ENCODE assay signal across 22 cellular contexts in the genomic region with DNA sequence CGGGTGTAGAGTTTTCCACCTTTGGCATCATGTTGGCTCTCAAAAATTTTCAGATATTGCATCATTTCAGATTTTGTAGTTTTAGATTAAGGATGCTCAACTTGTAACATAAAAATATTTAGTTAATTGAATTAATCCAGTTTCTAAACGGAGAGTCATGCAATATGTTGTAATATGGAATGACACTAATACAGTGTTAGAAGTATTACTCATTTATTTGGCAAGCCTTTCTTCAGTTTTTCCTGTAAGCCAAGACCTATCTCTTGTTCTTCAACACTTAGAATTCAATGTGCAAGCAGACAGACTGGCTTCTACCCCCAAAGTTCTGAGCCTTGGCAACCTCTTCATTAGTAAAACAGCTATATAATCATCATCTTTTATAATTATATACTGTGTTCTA.
A peak's percentile ranks its signal among the peaks of the same experiment; 100 is the strongest.
DNase-seq lines count a peak whose midpoint lies in the region.
"Had no signal": no experiment of that assay in that cellular context is flagged by ENCODE, and none has a peak within 500 bp of the region (broad histone marks: within the 10 kb centered on the region; RNA-seq: fewer than 3 reads in every experiment).

No MANE protein-coding gene starts in this region.

- H3K4me3 ChIP-seq in adipocyte (ENCODE audit: low read length): no peak overlapping the region
- H3K4me3 ChIP-seq: GM12878, SJSA1 had no signal

- DNase-seq in AG08395 (ENCODE audit: low spot score): peak; percentile 7
- peak; percentile 10 for DNase-seq in GM04504 (ENCODE audit: low read depth)
- peak; percentile 9 for DNase-seq in adipocyte (ENCODE audit: low read depth)
- peak; percentile 51 for DNase-seq in fibroblast of peridontal ligament (ENCODE audit: extremely low read depth)
- no peak for DNase-seq in NCI-H2029 treated with DMSO at 0.1 percent for 48 hours (lab: John Stamatoyannopoulos, UW)
- no peak for DNase-seq in NCI-H2227 treated with DMSO at 0.1 percent for 48 hours (lab: John Stamatoyannopoulos, UW)
- DNase-seq in NCI-H2029 (lab: John Stamatoyannopoulos, UW): no peak
- no peak for DNase-seq in stimulated activated CD4-positive, alpha-beta T cell treated with anti-CD3 and anti-CD28 coated beads, Interleukin-1b, Interleukin-23, amount 100 ng/mL, for 48 hours
- DNase-seq: BE2C; CD4-positive, CD25-positive, alpha-beta regulatory T cell; EL; GOT3; Kasumi-1; MM.1S; NCI-H1092; NCI-H1436; NCI-H187 treated with DMSO at 0.1 percent for 48 hours; NCI-H345; NCI-H524 treated with DMSO at 0.1 percent for 48 hours; NCI-H82 had no signal

- H3K9me3 ChIP-seq in adipocyte (ENCODE audit: control insufficient read depth, low read length): no peaks in the 10 kb centered on the region
- H3K9me3 ChIP-seq: BE2C, SJSA1 had no signal

- H3K9ac ChIP-seq in adipocyte (ENCODE audit: low read length): no peak overlapping the region

- peaks cover 3% of the 10 kb centered on the region for H3K4me1 ChIP-seq in adipocyte (ENCODE audit: control insufficient read depth, insufficient read depth, low read length)
- H3K4me1 ChIP-seq: BE2C, SJSA1 had no signal

- H3K36me3 ChIP-seq in adipocyte (ENCODE audit: control insufficient read depth, insufficient read depth, low read length, severe bottlenecking): no peaks in the 10 kb centered on the region
- H3K36me3 ChIP-seq: BE2C, SJSA1 had no signal

- H3K27me3 ChIP-seq in adipocyte (replicated peaks; ENCODE audit: control insufficient read depth, insufficient read depth, low read length): no peaks in the 10 kb centered on the region
- H3K27me3 ChIP-seq: BE2C, SJSA1 had no signal

Comparison
In these comparisons a context has a peak if more than half of its experiments do, and no peak if none do; other contexts are left out.
1. DNase-seq: peak in AG08395 (single experiment), GM04504 (single experiment), adipocyte (single experiment) and fibroblast of peridontal ligament (single experiment); none in NCI-H2029 treated with DMSO at 0.1 percent for 48 hours (single experiment), NCI-H2227 treated with DMSO at 0.1 percent for 48 hours (single experiment), NCI-H2029 (single experiment) and stimulated activated CD4-positive, alpha-beta T cell treated with anti-CD3 and anti-CD28 coated beads, Interleukin-1b, Interleukin-23, amount 100 ng/mL, for 48 hours (single experiment).